In the genomic region with DNA sequence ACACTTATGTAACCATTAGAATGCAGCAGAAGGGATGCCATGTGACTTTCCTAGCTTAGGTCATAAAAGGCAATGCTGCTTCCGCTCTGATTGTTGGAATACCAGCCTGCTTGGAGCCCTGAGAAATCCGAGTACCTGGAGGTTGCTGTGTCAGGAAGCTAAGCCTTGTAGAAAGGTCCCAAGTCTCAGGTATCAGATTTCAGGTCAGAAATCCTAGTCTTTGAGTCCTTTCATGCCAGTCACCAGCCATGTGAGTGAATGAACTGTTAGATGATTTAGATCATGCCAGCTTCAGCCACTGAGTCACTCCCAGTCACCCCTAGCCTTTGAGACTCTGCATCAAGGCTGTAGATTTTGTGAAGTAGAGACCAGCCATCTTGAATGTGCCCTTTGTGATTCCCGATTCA, we compare ENCODE assay signal across 15 cellular contexts. TPM values are rescaled to one million over a fixed set of nuclear protein-coding genes. Genes with fewer than 3 reads are reported as not detected.
DNase-seq lines count a peak whose midpoint lies in the region; ATAC-seq and TF ChIP-seq lines count a peak whose summit lies in the region.
"Had no signal": no experiment of that assay in that cellular context is flagged by ENCODE, and none has a peak within 500 bp of the region (broad histone marks: within the 10 kb centered on the region; RNA-seq: fewer than 3 reads in every experiment).

No MANE protein-coding gene starts in this region.

- H3K4me3 ChIP-seq in PC-9 (no peak overlapping the region), foreskin fibroblast (ENCODE audit: low read depth in 1 of 2, low read length in 2 of 2) (no peak overlapping the region)
- H3K4me3 ChIP-seq: BLaER1, SJSA1 had no signal

- POLR2A ChIA-PET in PC-9 (lab: Charles Lee; ENCODE audit: unreplicated experiment) = interaction anchor here (0.6 kb wide), 1 partner anchor 711 kb away, joined by 5 read pairs; no protein-coding TSS in a partner anchor

- no peaks in the 10 kb centered on the region for H3K27me3 ChIP-seq in PC-9 (ENCODE audit: insufficient read depth, low read depth)
- H3K27me3 ChIP-seq: BLaER1, SJSA1 had no signal

- CTCF ChIA-PET in PC-9 (lab: Charles Lee) = no interaction called here

- intact Hi-C loops in PC-9 (cut with micrococcal nuclease; ENCODE audit: unreplicated experiment) = loop anchor here (2.0 kb wide), 1 partner anchor 20 kb away; no protein-coding TSS in a partner anchor

- no peak overlapping the region for H2AFZ ChIP-seq in PC-9

- H3K9me2 ChIP-seq in PC-9 (ENCODE audit: insufficient read depth) = no peaks in the 10 kb centered on the region

- peak; percentile 10 for DNase-seq in stimulated activated CD4-positive, alpha-beta T cell treated with anti-CD3 and anti-CD28 coated beads, Interleukin-1b, Interleukin-23, amount 100 ng/mL, for 48 hours
- no peak for DNase-seq in stimulated activated CD4-positive, alpha-beta T cell treated with anti-CD3 and anti-CD28 coated beads, Interleukin-15, amount 100 ng/mL, for 24 hours
- DNase-seq in PC-9 (peak in 1 of 2 experiments; percentile 22), foreskin fibroblast (peak; percentile 16 to 38), stromal cell of bone marrow (ENCODE audit: low read depth) (peak; percentile 6)
- no peak for DNase-seq in activated CD4-positive, CD25-positive, alpha-beta regulatory T cell (lab: John Stamatoyannopoulos, UW)
- DNase-seq: activated CD4-positive, alpha-beta T cell treated with anti-CD3 and anti-CD28 coated beads, Interleukin-2, amount 50 U/mL, for 4 hours; immature natural killer cell; natural killer cell; stimulated activated CD4-positive, alpha-beta T cell treated with anti-CD3 and anti-CD28 coated beads, Interleukin-12 subunit alpha, Interleukin-12 subunit beta, amount 100 ng/mL, for 4 hours; stimulated activated naive B cell treated with anti-CD40 and anti-IgM and Interleukin-4, amounts not matched to agents 10 μg/mL and 1 μg/mL and 100 μg/mL, for 72 hours had no signal

- no TSS peak for BruUV-seq in PC-9 (replicated peaks; lab: Mats Ljungman, UMichigan)

- H3K79me2 ChIP-seq in PC-9 (ENCODE audit: low read depth) = peaks cover 53% of the 10 kb centered on the region

- TF ChIP-seq CTCF in PC-9 (conservative IDR thresholded peaks at IDR 0.05) = no peak
- TF ChIP-seq CTCF in foreskin fibroblast (IDR thresholded peaks at IDR 0.05; ENCODE audit: low read depth, low read length) = no peak

- ATAC-seq in HG03139 (IDR thresholded peaks at IDR 0.05; ENCODE audit: unreplicated experiment) = no peak
- no peak for ATAC-seq in GM18909 (IDR thresholded peaks at IDR 0.05; ENCODE audit: poor library complexity, unreplicated experiment)
- ATAC-seq: natural killer cell; stimulated activated naive B cell treated with anti-CD40 and anti-IgM and Interleukin-4, amounts not matched to agents 10 μg/mL and 1 μg/mL and 100 μg/mL, for 72 hours had no signal

- H3K36me3 ChIP-seq in PC-9 (ENCODE audit: low read depth) = no peaks in the 10 kb centered on the region
- H3K36me3 ChIP-seq: BLaER1, SJSA1 had no signal

- H3K9me3 ChIP-seq in PC-9 (ENCODE audit: insufficient read depth, low read depth) = no peaks in the 10 kb centered on the region
- H3K9me3 ChIP-seq: SJSA1 had no signal

- 0 out of 2 replicates have a peak overlapping the region, but pooled peaks have one; percentile 4 for H3K27ac ChIP-seq in PC-9
- H3K27ac ChIP-seq: BLaER1, SJSA1 had no signal

- 0 out of 2 replicates have a peak, but pooled peaks cover 5% of the 10 kb centered on the region for H3F3A ChIP-seq in PC-9 (ENCODE audit: insufficient read depth, low read depth)

- H4K20me1 ChIP-seq in PC-9 (ENCODE audit: insufficient read depth) = no peaks in the 10 kb centered on the region

- no peak overlapping the region for H3K4me2 ChIP-seq in PC-9
- H3K4me2 ChIP-seq: BLaER1 had no signal

- H3K4me1 ChIP-seq in PC-9 (replicated peaks; ENCODE audit: insufficient read depth) = peaks cover 6% of the 10 kb centered on the region; the same call in 1 of the 2 replicates
- H3K4me1 ChIP-seq: SJSA1 had no signal

RNA-seq across cellular contexts. Expression of a gene that starts 23.5 kb away (rescaled TPM):
- total RNA-seq in PC-9 (2021) = 21.5 and 25.7 TPM in 2 replicates

Comparison
In these comparisons a context has a peak if more than half of its experiments do, and no peak if none do; other contexts are left out.
1. DNase-seq: peak in stimulated activated CD4-positive, alpha-beta T cell treated with anti-CD3 and anti-CD28 coated beads, Interleukin-1b, Interleukin-23, amount 100 ng/mL, for 48 hours (single experiment), foreskin fibroblast (2 of 2) and stromal cell of bone marrow (single experiment); none in stimulated activated CD4-positive, alpha-beta T cell treated with anti-CD3 and anti-CD28 coated beads, Interleukin-15, amount 100 ng/mL, for 24 hours (single experiment) and activated CD4-positive, CD25-positive, alpha-beta regulatory T cell (0 of 4).